Comparison of ENCODE assay signal across 16 cellular contexts in the genomic region with DNA sequence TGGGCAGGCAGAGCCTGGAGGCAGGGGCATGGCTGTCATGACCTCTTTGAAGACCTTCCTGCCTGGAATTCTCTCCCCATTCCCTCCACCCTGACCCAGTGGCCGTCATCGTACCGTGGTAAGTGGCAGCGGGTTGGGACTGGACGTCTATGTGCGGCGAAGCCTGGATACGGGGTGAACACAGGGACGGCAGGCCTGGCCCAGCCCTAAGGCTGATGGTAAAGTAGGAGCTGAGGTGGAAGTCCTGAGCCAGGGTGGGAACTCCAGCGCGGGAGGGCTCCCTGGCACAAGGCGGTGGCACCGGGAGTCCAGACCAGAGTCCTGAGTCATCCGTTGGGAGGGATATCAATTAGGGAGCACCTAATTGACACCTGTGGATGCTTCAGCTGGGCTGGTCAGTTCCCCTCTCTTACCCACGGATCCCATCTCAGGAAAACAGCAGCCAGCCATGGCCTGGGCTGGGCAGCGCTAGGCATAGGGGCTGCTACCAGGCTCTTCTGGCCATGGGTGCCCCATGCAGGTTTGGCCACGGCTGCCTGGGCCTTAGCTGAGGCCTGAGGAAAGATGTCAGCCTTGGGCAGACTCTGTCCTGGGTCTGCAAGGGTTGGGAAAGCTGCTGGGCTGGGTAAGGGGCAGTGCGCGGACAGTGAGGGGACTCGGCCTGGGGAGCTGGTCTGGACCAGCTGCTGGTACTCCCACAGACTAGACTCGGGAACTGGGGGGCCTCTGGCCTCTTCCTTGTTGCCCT. TPM values are rescaled to one million over a fixed set of nuclear protein-coding genes. Genes with fewer than 3 reads are reported as not detected.
A peak's percentile ranks its signal among the peaks of the same experiment; 100 is the strongest.
DNase-seq lines count a peak whose midpoint lies in the region; ATAC-seq and TF ChIP-seq lines count a peak whose summit lies in the region.
"Had no signal": no experiment of that assay in that cellular context is flagged by ENCODE, and none has a peak within 500 bp of the region (broad histone marks: within the 10 kb centered on the region; RNA-seq: fewer than 3 reads in every experiment).

No MANE protein-coding gene starts in this region.

- H3K4me3 ChIP-seq in HEK293 (ENCODE audit: low read depth, low read length), result no peak overlapping the region
- no peak overlapping the region for H3K4me3 ChIP-seq in body of pancreas
- no peak overlapping the region for H3K4me3 ChIP-seq in tibial nerve
- H3K4me3 ChIP-seq: uterus had no signal

- TF ChIP-seq CTCF in HEK293 (tag by site-specific recombination; IDR thresholded peaks at IDR 0.05) (no peak), body of pancreas (IDR thresholded peaks at IDR 0.05) (no peak), tibial nerve (IDR thresholded peaks at IDR 0.05) (no peak)

- intact Hi-C loops in body of pancreas (cut with DNase I) (no loop called here), posterior vena cava (cut with DNase I) (no loop called here)

- ATAC-seq in body of pancreas (no peak), GM21526 (IDR thresholded peaks at IDR 0.05; ENCODE audit: low FRiP score, unreplicated experiment) (no peak)

- POLR2A ChIA-PET in HEK293 (lab: Yijun Ruan, JAX), result interaction anchor here (1.4 kb wide), 1 partner anchor 10 kb away, joined by 5 read pairs; no protein-coding TSS in a partner anchor

- H3K9me3 Mint-ChIP-seq in activated naive CD4-positive, alpha-beta T cell treated with anti-CD3 and anti-CD28 coated beads, Interleukin-2, amount 50 U/mL, for 24 hours, result no peaks in the 10 kb centered on the region

- WGBS in body of pancreas, 2 donors, result 69 to 79% methylated on average over 13 to 21 of the region's 21 CpGs
- WGBS in tibial nerve, 2 donors, result 87 to 89% methylated on average over 19 of the region's 21 CpGs

- H3K4me1 ChIP-seq in HEK293 (ENCODE audit: control insufficient read depth, insufficient read depth, low read length), result no peaks in the 10 kb centered on the region
- peaks cover 51% of the 10 kb centered on the region for H3K4me1 ChIP-seq in body of pancreas
- H3K4me1 ChIP-seq in tibial nerve, result peaks cover 0 to 26% (median 10%) of the 10 kb centered on the region in 4 donors

- H3K27ac Mint-ChIP-seq in activated naive CD4-positive, alpha-beta T cell treated with anti-CD3 and anti-CD28 coated beads, Interleukin-2, amount 50 U/mL, for 24 hours, result no peak overlapping the region
- H3K27ac Mint-ChIP-seq: progenitor cell of endocrine pancreas had no signal

- no peaks in the 10 kb centered on the region for H3K27me3 Mint-ChIP-seq in activated naive CD4-positive, alpha-beta T cell treated with anti-CD3 and anti-CD28 coated beads, Interleukin-2, amount 50 U/mL, for 24 hours
- H3K27me3 Mint-ChIP-seq: progenitor cell of endocrine pancreas had no signal

- no peaks in the 10 kb centered on the region for H3K27me3 ChIP-seq in body of pancreas
- no peaks in the 10 kb centered on the region for H3K27me3 ChIP-seq in tibial nerve
- H3K27me3 ChIP-seq: stomach, uterus had no signal

- H3K4me3 Mint-ChIP-seq in activated naive CD4-positive, alpha-beta T cell treated with anti-CD3 and anti-CD28 coated beads, Interleukin-2, amount 50 U/mL, for 24 hours, result peak overlapping the region; percentile 92

- TF ChIP-seq POLR2A in body of pancreas (IDR thresholded peaks at IDR 0.05) (no peak), tibial nerve (IDR thresholded peaks at IDR 0.05) (no peak)

- CTCF ChIA-PET in HEK293 (lab: Yijun Ruan, JAX), result interaction anchor here (0.7 kb wide), 1 partner anchor 12 kb away, joined by 3 read pairs; no protein-coding TSS in a partner anchor

- DNase-seq in activated naive CD4-positive, alpha-beta T cell treated with anti-CD3 and anti-CD28 coated beads, Interleukin-2, amount 50 U/mL, for 16 hours, result no peak
- DNase-seq in body of pancreas (no peak), posterior vena cava (ENCODE audit: low spot score) (peak; percentile 73), tibial nerve (ENCODE audit: low spot score in 2 of 2) (no peak), kidney tubule cell (ENCODE audit: low spot score) (no peak)
- DNase-seq: activated CD8-positive, alpha-beta memory T cell treated with anti-CD3 and anti-CD28 coated beads, Interleukin-2, amount 50 U/mL, for 4 hours; EL; foreskin fibroblast; NCI-H1417; stomach; uterus; WERI-Rb-1 had no signal

- H3K9me3 ChIP-seq in HEK293 (ENCODE audit: control insufficient read depth, insufficient read depth, low read depth, low read length) (no peaks in the 10 kb centered on the region), body of pancreas (no peaks in the 10 kb centered on the region), tibial nerve (no peaks in the 10 kb centered on the region)
- H3K9me3 ChIP-seq: stomach, uterus had no signal

- H3K27ac ChIP-seq in HEK293 (ENCODE audit: extremely low read depth, low read depth, low read length) (no peak overlapping the region), body of pancreas (peak overlapping the region in 3 of 4 donors; percentile 41 to 98 (median 97)), tibial nerve (no peak overlapping the region)
- H3K27ac ChIP-seq: uterus, WERI-Rb-1 had no signal

- H3K36me3 ChIP-seq in HEK293 (ENCODE audit: control insufficient read depth in 2 of 2, insufficient read depth in 1 of 2, low read length in 2 of 2) (peaks cover 7 to 73% of the 10 kb centered on the region in 2 experiments), body of pancreas (replicated peaks in 1 of 2; ENCODE audit: insufficient read depth in 1 of 2, low read depth in 2 of 2) (peaks cover 0 to 27% of the 10 kb centered on the region in 2 donors), tibial nerve (peaks cover 0 to 67% (median 22%) of the 10 kb centered on the region in 3 donors)
- H3K36me3 ChIP-seq: uterus had no signal

- peaks cover 34% of the 10 kb centered on the region for H3K4me1 Mint-ChIP-seq in activated naive CD4-positive, alpha-beta T cell treated with anti-CD3 and anti-CD28 coated beads, Interleukin-2, amount 50 U/mL, for 24 hours

- H3K36me3 Mint-ChIP-seq in activated naive CD4-positive, alpha-beta T cell treated with anti-CD3 and anti-CD28 coated beads, Interleukin-2, amount 50 U/mL, for 24 hours, result peaks cover 34% of the 10 kb centered on the region

- TF ChIP-seq EP300 in tibial nerve (IDR thresholded peaks at IDR 0.05), result no peak

TF ChIP-seq in HEK293, 187 proteins besides CTCF, POLR2A, EP300 and RAD21:
- no peak for TF ChIP-seq ZNF530 (tag by site-specific recombination; IDR thresholded peaks at IDR 0.05; ENCODE audit: low read depth)
- TF ChIP-seq SCRT2 (tag by site-specific recombination; IDR thresholded peaks at IDR 0.05), result peak; percentile 38; the same call in 1 of the 2 replicates
TF ChIP-seq in HEK293: peak in this region for 1.

RNA-seq across cellular contexts. Expression of a gene that starts 3.3 kb away (rescaled TPM):
- 10 to 100 TPM; 19.2 to 67.9 TPM for total RNA-seq in body of pancreas
- total RNA-seq in posterior vena cava, result 10 to 100 TPM; 20.4 to 23.9 TPM
- 10 to 100 TPM; 16.6 to 36.0 (median 20.6) TPM for total RNA-seq in tibial nerve

Comparison
In these comparisons a context has a peak if more than half of its experiments do, and no peak if none do; other contexts are left out.
1. H3K27ac ChIP-seq: peak in body of pancreas (3 of 4); none in HEK293 (single experiment) and tibial nerve (0 of 4).